Comparison of ENCODE assay signal across 10 cellular contexts in genomic region chr10:30705625-30706149, GRCh38.
DNase-seq lines count a peak whose midpoint lies in the region; ATAC-seq and TF ChIP-seq lines count a peak whose summit lies in the region.
"Had no signal": no experiment of that assay in that cellular context is flagged by ENCODE, and none has a peak within 500 bp of the region (broad histone marks: within the 10 kb centered on the region; RNA-seq: fewer than 3 reads in every experiment).

No MANE protein-coding gene starts in this region.

- no peak overlapping the region for H4K8ac ChIP-seq in H9 (replicated peaks; ENCODE audit: insufficient read length, low read depth, low read length)

- no peak overlapping the region for H3K56ac ChIP-seq in H9 (ENCODE audit: insufficient read length, low read depth, low read length)

- H3K27ac ChIP-seq in H9 (ENCODE audit: insufficient read length, low read depth, low read length) = no peak overlapping the region

- no peaks in the 10 kb centered on the region for H3K23me2 ChIP-seq in H9 (ENCODE audit: insufficient read length, low read depth, low read length, poor library complexity, severe bottlenecking)

- H3K36me3 Mint-ChIP-seq in H9 (ENCODE audit: insufficient read depth in 1 of 3, low read depth in 3 of 3) (no peaks in the 10 kb centered on the region), naive B cell (no peaks in the 10 kb centered on the region), chondrocyte (ENCODE audit: low read depth) (no peaks in the 10 kb centered on the region)
- H3K36me3 Mint-ChIP-seq: mesothelial cell of epicardium had no signal

- DNase-seq in H9 (no peak), NAMALWA (ENCODE audit: low spot score) (peak; percentile 63), naive B cell (no peak), chondrocyte (ENCODE audit: low spot score) (no peak), activated gamma-delta T cell (lab: John Stamatoyannopoulos, UW) (no peak), SHP77 treated with DMSO at 0.1 percent for 48 hours (lab: John Stamatoyannopoulos, UW) (no peak)

- H3K27me3 Mint-ChIP-seq in H9 (ENCODE audit: low read depth) (peaks cover 19% of the 10 kb centered on the region), naive B cell (no peaks in the 10 kb centered on the region), chondrocyte (ENCODE audit: low read depth) (no peaks in the 10 kb centered on the region)

- H2BK20ac ChIP-seq in H9 (ENCODE audit: low read depth, low read length, poor library complexity, severe bottlenecking) = no peak overlapping the region

- no peak overlapping the region for H3K18ac ChIP-seq in H9 (ENCODE audit: insufficient read length, low read depth, low read length)

- H3K27ac Mint-ChIP-seq in H9 = peak overlapping the region in 1 of 3 experiments; percentile 53; a peak in 2 of 7 replicates
- peak overlapping the region; percentile 91 to 97 (median 96) for H3K27ac Mint-ChIP-seq in naive B cell
- H3K27ac Mint-ChIP-seq in chondrocyte (ENCODE audit: unreplicated experiment) = no peak overlapping the region
- H3K27ac Mint-ChIP-seq: mesothelial cell of epicardium had no signal

- no peak overlapping the region for H2BK12ac ChIP-seq in H9 (ENCODE audit: insufficient read length, low read depth, low read length)

- no peak overlapping the region for H4K5ac ChIP-seq in H9 (ENCODE audit: insufficient read length, low read depth, low read length)

- H3K9me3 ChIP-seq in H9 (ENCODE audit: control insufficient read depth, low read depth, low read length) = no peaks in the 10 kb centered on the region

- H3K79me2 ChIP-seq in H9 (ENCODE audit: insufficient read depth, low read length) = no peaks in the 10 kb centered on the region

- no peak overlapping the region for H2BK15ac ChIP-seq in H9 (ENCODE audit: low read depth, low read length)

- no peak overlapping the region for H3K4me3 Mint-ChIP-seq in H9
- peak overlapping the region; percentile 80 to 95 (median 92) for H3K4me3 Mint-ChIP-seq in naive B cell
- H3K4me3 Mint-ChIP-seq in chondrocyte (ENCODE audit: unreplicated experiment) = no peak overlapping the region
- H3K4me3 Mint-ChIP-seq: mesothelial cell of epicardium had no signal

- peaks cover 27 to 33% of the 10 kb centered on the region in 2 experiments for H3K4me1 Mint-ChIP-seq in H9
- peaks cover 40 to 63% (median 46%) of the 10 kb centered on the region in 3 donors for H3K4me1 Mint-ChIP-seq in naive B cell
- peaks cover 8% of the 10 kb centered on the region for H3K4me1 Mint-ChIP-seq in chondrocyte (ENCODE audit: low read depth)

- WGBS in H9 (ENCODE audit: extremely low coverage, insufficient read length, low lambda C conversion rate) = no CpG with 5 or more reads among the region's 9 CpGs

- no peaks in the 10 kb centered on the region for H3K79me1 ChIP-seq in H9 (ENCODE audit: insufficient read depth, low read depth, low read length, poor library complexity, severe bottlenecking)

- H3K4ac ChIP-seq in H9 (ENCODE audit: low read depth, low read length) = no peak overlapping the region

- no peak for TF ChIP-seq CTCF in H9 (conservative IDR thresholded peaks at IDR 0.05)
- TF ChIP-seq CTCF in chondrocyte (IDR thresholded peaks at IDR 0.05) = no peak

- H3K9ac ChIP-seq in H9 (ENCODE audit: extremely low read depth, insufficient read length, low read length) = no peak overlapping the region

- ATAC-seq in GM18868 (IDR thresholded peaks at IDR 0.05; ENCODE audit: unreplicated experiment) (peak; percentile 18), naive B cell (ENCODE audit: low read depth in 2 of 2) (peak; percentile 24 to 27)
- ATAC-seq in activated CD4-positive, CD25-positive, alpha-beta regulatory T cell treated with anti-CD3 and anti-CD28 coated beads, Interleukin-2, amount 50 U/mL, for 24 hours = no peak
- ATAC-seq: HCT116 had no signal

- peaks cover 8% of the 10 kb centered on the region; the same call in 1 of the 2 replicates for H3K4me1 ChIP-seq in H9 (ENCODE audit: insufficient read depth, low read length)

- H2BK5ac ChIP-seq in H9 (ENCODE audit: insufficient read length, low read length) = no peak overlapping the region

- no peaks in the 10 kb centered on the region for H4K20me1 ChIP-seq in H9 (ENCODE audit: control insufficient read depth, insufficient read depth, insufficient read length)

- no peak overlapping the region for H2AFZ ChIP-seq in H9 (ENCODE audit: low read length)

- no peak overlapping the region for H2AK5ac ChIP-seq in H9 (ENCODE audit: insufficient read length, low read length)

- no peaks in the 10 kb centered on the region for H3K27me3 ChIP-seq in H9 (ENCODE audit: insufficient read depth, low read length)

- H3K9me3 Mint-ChIP-seq in H9 (no peaks in the 10 kb centered on the region), naive B cell (no peaks in the 10 kb centered on the region), chondrocyte (ENCODE audit: low read depth) (no peaks in the 10 kb centered on the region)
- H3K9me3 Mint-ChIP-seq: mesothelial cell of epicardium had no signal

- no peak overlapping the region for H3K4me2 ChIP-seq in H9 (ENCODE audit: insufficient read depth, insufficient read length, low read length)

- no peak overlapping the region for H3K23ac ChIP-seq in H9 (ENCODE audit: insufficient read length, low read depth, low read length)

- no peak overlapping the region for H3T11ph ChIP-seq in H9 (ENCODE audit: low read length)

- H3K14ac ChIP-seq in H9 (ENCODE audit: insufficient read depth, low read length) = 0 out of 2 replicates have a peak overlapping the region, but pooled peaks have one; percentile 82

- H4K91ac ChIP-seq in H9 (ENCODE audit: insufficient read length, low read depth, low read length) = no peak overlapping the region

- H2BK120ac ChIP-seq in H9 (ENCODE audit: low read depth, low read length, poor library complexity, severe bottlenecking) = no peak overlapping the region

Comparison
In these comparisons a context has a peak if more than half of its experiments do, and no peak if none do; other contexts are left out.
1. ATAC-seq: peak in GM18868 (single experiment) and naive B cell (2 of 2); none in activated CD4-positive, CD25-positive, alpha-beta regulatory T cell treated with anti-CD3 and anti-CD28 coated beads, Interleukin-2, amount 50 U/mL, for 24 hours (0 of 2).
2. H3K4me3 Mint-ChIP-seq: peak in naive B cell (8 of 8); none in H9 (0 of 2) and chondrocyte (single experiment).